Comparison of ENCODE assay signal across 1 cellular context in genomic region chr1:33064284-33064683, GRCh38.
TF ChIP-seq lines count a peak whose summit lies in the region.
"Not testable (repeated sequence)": the region's sequence is repeated elsewhere in the genome, so short reads cannot be mapped to it uniquely, and the experiment has no call there.

No MANE protein-coding gene starts in this region.

TF ChIP-seq in K562, 482 proteins besides CTCF, POLR2A, EP300 and RAD21:
- TF ChIP-seq ZNF280B (CRISPR knock-in tag; IDR thresholded peaks at IDR 0.05), result peak; percentile 47; the same call in 1 of the 2 replicates
- peak; percentile 90 for TF ChIP-seq ZNF280A (IDR thresholded peaks at IDR 0.05; ENCODE audit: low read depth, partially characterized antibody)
- TF ChIP-seq CBX5 (IDR thresholded peaks at IDR 0.05; ENCODE audit: borderline replicate concordance, low read depth), result peak; percentile 66; the same call in 1 of the 2 replicates
- peak; percentile 77; the same call in 1 of the 2 replicates for TF ChIP-seq CBX1 (IDR thresholded peaks at IDR 0.05; ENCODE audit: low read depth)
- peak in 1 of 2 experiments; percentile 53; a peak in 1 of 4 replicates for TF ChIP-seq TRIM24 (IDR thresholded peaks at IDR 0.05)
- TF ChIP-seq CBX3 (IDR thresholded peaks at IDR 0.05; ENCODE audit: borderline replicate concordance in 1 of 2, low read length in 2 of 2), result peak in 1 of 2 experiments; percentile 59; a peak in 1 of 3 replicates
- TF ChIP-seq ZNF740 (CRISPR knock-in tag; IDR thresholded peaks at IDR 0.05), result peak; percentile 75; the same call in 1 of the 2 replicates
- not testable (repeated sequence) for TF ChIP-seq ZNF740 (tag; IDR thresholded peaks at IDR 0.05)
- TF ChIP-seq TRIM28 (IDR thresholded peaks at IDR 0.05), result peak; percentile 95
- TF ChIP-seq GATA2 (CRISPR knock-in tag; IDR thresholded peaks at IDR 0.05), result 0 out of 2 replicates have a peak, but pooled peaks have one; percentile 8
